Comparison of ENCODE assay signal across 31 cellular contexts in genomic region chr6:131766631-131767030, GRCh38. TPM values are rescaled to one million over a fixed set of nuclear protein-coding genes. Genes with fewer than 3 reads are reported as not detected.
"Had no signal": no experiment of that assay in that cellular context is flagged by ENCODE, and none has a peak within 500 bp of the region (broad histone marks: within the 10 kb centered on the region; RNA-seq: fewer than 3 reads in every experiment).

No MANE protein-coding gene starts in this region.

- H3K4me1 ChIP-seq: Peyer's patch had no signal

- H3K9me3 ChIP-seq: MG63, Peyer's patch had no signal

- DNase-seq: activated CD4-positive, alpha-beta memory T cell treated with anti-CD3 and anti-CD28 coated beads for 36 hours; activated CD4-positive, alpha-beta T cell treated with anti-CD3 and anti-CD28 coated beads, Interleukin-2, amount 50 U/mL, for 1 hour; activated CD8-positive, alpha-beta memory T cell treated with anti-CD3 and anti-CD28 coated beads, Interleukin-2, amount 50 U/mL, for 4 hours; activated gamma-delta T cell treated with Interleukin-2 at 50 U/mL for 16 hours; activated naive CD4-positive, alpha-beta T cell treated with anti-CD3 and anti-CD28 coated beads for 36 hours; activated T-cell treated with anti-CD3 and anti-CD28 coated beads for 4 hours; activated T-cell treated with anti-CD3 and anti-CD28 coated beads, Interleukin-2, amount 50 U/mL, for 4 hours; anterior cingulate cortex; brain microvascular endothelial cell; Kasumi-1; KG1; MG63; NCI-H1092; NCI-H146; NCI-H187; NCI-H2029 treated with DMSO at 0.1 percent for 48 hours; NCI-H2107; NCI-H2171; NCI-H510A; NCI-H526; NCI-H748 treated with DMSO at 0.1 percent for 48 hours; NK-92 treated with Interleukin-12 subunit alpha and Interleukin-12 subunit beta, amount 100 ng/mL, for 24 hours; PC-3; Peyer's patch; RPMI8226; SHP77 treated with DMSO at 0.1 percent for 48 hours had no signal

- H3K36me3 ChIP-seq: brain microvascular endothelial cell, MG63, Peyer's patch had no signal

- H3K4me1 Mint-ChIP-seq: central memory CD8-positive, alpha-beta T cell had no signal

- ATAC-seq: activated naive CD4-positive, alpha-beta T cell treated with anti-CD3 and anti-CD28 coated beads, Interleukin-2, amount 50 U/mL, for 72 hours; activated T-cell treated with anti-CD3 and anti-CD28 coated beads, Interleukin-2, amount 50 U/mL, for 4 hours; PC-3 had no signal

- H3K27me3 ChIP-seq: brain microvascular endothelial cell, MG63, Peyer's patch had no signal

- H3K4me3 ChIP-seq: MG63, Peyer's patch had no signal

- H3K4me3 Mint-ChIP-seq: activated CD4-positive, alpha-beta memory T cell treated with anti-CD3 and anti-CD28 coated beads for 36 hours; activated naive CD4-positive, alpha-beta T cell treated with anti-CD3 and anti-CD28 coated beads for 36 hours; activated T-cell treated with anti-CD3 and anti-CD28 coated beads, Interleukin-2, amount 50 U/mL, for 4 hours; activated T-helper 1 cell treated with anti-CD3 and anti-CD28 coated beads, Interleukin-12 subunit alpha, Interleukin-12 subunit beta, Interleukin-2, Interleukin-4 antibody, amounts not matched to agents 30 ng/mL and 10 ng/mL and 1 ng/mL, durations not matched to agents 14 hours and 24 hours and 36 hours; central memory CD8-positive, alpha-beta T cell had no signal

- H3K27ac Mint-ChIP-seq: activated CD4-positive, alpha-beta memory T cell treated with anti-CD3 and anti-CD28 coated beads for 36 hours; activated naive CD4-positive, alpha-beta T cell treated with anti-CD3 and anti-CD28 coated beads, Interleukin-2, amount 50 U/mL, for 72 hours; activated T-helper 1 cell treated with anti-CD3 and anti-CD28 coated beads, Interleukin-12 subunit alpha, Interleukin-12 subunit beta, Interleukin-2, Interleukin-4 antibody, amounts not matched to agents 30 ng/mL and 10 ng/mL and 1 ng/mL, durations not matched to agents 14 hours and 24 hours and 36 hours had no signal

- H3K36me3 Mint-ChIP-seq: activated CD4-positive, alpha-beta memory T cell treated with anti-CD3 and anti-CD28 coated beads for 36 hours; activated naive CD4-positive, alpha-beta T cell treated with anti-CD3 and anti-CD28 coated beads, Interleukin-2, amount 50 U/mL, for 72 hours had no signal

- H3K27ac ChIP-seq: brain microvascular endothelial cell, Peyer's patch had no signal

- H3K9me3 Mint-ChIP-seq: activated CD4-positive, alpha-beta memory T cell treated with anti-CD3 and anti-CD28 coated beads for 36 hours; activated naive CD4-positive, alpha-beta T cell treated with anti-CD3 and anti-CD28 coated beads for 36 hours; activated naive CD4-positive, alpha-beta T cell treated with anti-CD3 and anti-CD28 coated beads, Interleukin-2, amount 50 U/mL, for 72 hours; activated T-cell treated with anti-CD3 and anti-CD28 coated beads, Interleukin-2, amount 50 U/mL, for 4 hours; activated T-helper 1 cell treated with anti-CD3 and anti-CD28 coated beads, Interleukin-12 subunit alpha, Interleukin-12 subunit beta, Interleukin-2, Interleukin-4 antibody, amounts not matched to agents 30 ng/mL and 10 ng/mL and 1 ng/mL, durations not matched to agents 14 hours and 24 hours and 36 hours; central memory CD8-positive, alpha-beta T cell had no signal

RNA-seq across cellular contexts. Expression of gene CTAGE9, which starts 55.8 kb away (rescaled TPM):
- total RNA-seq: activated CD4-positive, alpha-beta memory T cell treated with anti-CD3 and anti-CD28 coated beads for 36 hours; activated naive CD4-positive, alpha-beta T cell treated with anti-CD3 and anti-CD28 coated beads for 36 hours; activated naive CD4-positive, alpha-beta T cell treated with anti-CD3 and anti-CD28 coated beads, Interleukin-2, amount 50 U/mL, for 72 hours; activated T-cell treated with anti-CD3 and anti-CD28 coated beads, Interleukin-2, amount 50 U/mL, for 4 hours; activated T-helper 1 cell treated with anti-CD3 and anti-CD28 coated beads, Interleukin-12 subunit alpha, Interleukin-12 subunit beta, Interleukin-2, Interleukin-4 antibody, amounts not matched to agents 30 ng/mL and 10 ng/mL and 1 ng/mL, durations not matched to agents 14 hours and 24 hours and 36 hours; PC-3; Peyer's patch; T-helper 1 cell treated with Interleukin-12 subunit alpha and Interleukin-12 subunit beta and Interleukin-4 antibody, amounts not matched to agents 30 ng/mL and 1 ng/mL, for 36 hours; T-helper 2 cell treated with Interferon-gamma antibody and Interleukin-4, amounts not matched to agents 100 ng/mL and 5 ng/mL, for 36 hours had no signal
